ENCODE assay signal across 1 cellular context in genomic region chr6:154298297-154298696, GRCh38.
TF ChIP-seq lines count a peak whose summit lies in the region.

No MANE protein-coding gene starts in this region.

TF ChIP-seq in GM12878, 131 proteins besides CTCF, POLR2A, EP300 and RAD21 (continued from another document):
- TF ChIP-seq TARDBP (IDR thresholded peaks at IDR 0.05; ENCODE audit: borderline replicate concordance) (no peak), IRF4 (IDR thresholded peaks at IDR 0.05; ENCODE audit: low read depth, low read length) (0 out of 2 replicates have a peak, but pooled peaks have one; percentile 41), ZNF217 (IDR thresholded peaks at IDR 0.05) (peak; percentile 71; the same call in 1 of the 2 replicates), ATF7 (IDR thresholded peaks at IDR 0.05; ENCODE audit: low read depth) (peak; percentile 60), BHLHE40 (IDR thresholded peaks at IDR 0.05; ENCODE audit: borderline replicate concordance in 1 of 2, low read depth in 2 of 2, low read length in 1 of 2) (peak in 1 of 2 experiments; percentile 39; a peak in 2 of 4 replicates), IKZF2 (IDR thresholded peaks at IDR 0.05) (peak; percentile 39 to 66; a peak in 3 of 4 replicates), BACH1 (IDR thresholded peaks at IDR 0.05; ENCODE audit: borderline replicate concordance) (peak; percentile 93), IKZF1 (conservative IDR thresholded peaks at IDR 0.05) (peak; percentile 56), DPF2 (IDR thresholded peaks at IDR 0.05) (peak; percentile 91), SKIL (IDR thresholded peaks at IDR 0.05; ENCODE audit: low read depth, poor library complexity, severe bottlenecking) (peak; percentile 52), JUNB (IDR thresholded peaks at IDR 0.05) (peak; percentile 63), BCL11A (IDR thresholded peaks at IDR 0.05; ENCODE audit: low read depth, low read length) (peak; percentile 51; the same call in 1 of the 2 replicates), BMI1 (IDR thresholded peaks at IDR 0.05; ENCODE audit: borderline replicate concordance) (0 out of 2 replicates have a peak, but pooled peaks have one; percentile 40), ATF2 (IDR thresholded peaks at IDR 0.05; ENCODE audit: low read length) (peak; percentile 55; the same call in 1 of the 2 replicates), SUZ12 (IDR thresholded peaks at IDR 0.05; ENCODE audit: unreplicated experiment) (no peak)
